25 cellular contexts compared by ENCODE assay signal in the genomic region with DNA sequence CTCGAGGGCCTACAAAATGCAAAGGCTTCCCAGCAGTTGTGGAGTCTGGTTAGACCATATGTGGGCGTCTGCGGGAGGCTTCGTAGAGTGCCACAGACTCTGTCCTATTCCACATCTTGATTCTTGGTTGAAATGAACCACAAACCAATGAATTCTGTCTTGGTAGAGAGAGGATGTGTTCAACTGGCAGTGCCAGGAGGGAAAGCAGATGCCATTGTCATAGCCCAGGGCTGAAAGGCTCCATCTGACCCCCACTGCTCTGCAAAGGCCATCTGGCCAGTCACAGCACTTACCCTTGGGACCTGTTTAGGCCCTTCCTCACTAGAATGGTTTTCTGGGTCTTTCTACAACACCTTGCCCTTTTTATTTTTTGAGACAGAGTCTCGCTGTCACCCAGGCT. TPM values are rescaled to one million over a fixed set of nuclear protein-coding genes. Genes with fewer than 3 reads are reported as not detected.
DNase-seq lines count a peak whose midpoint lies in the region; ATAC-seq and TF ChIP-seq lines count a peak whose summit lies in the region.
"Had no signal": no experiment of that assay in that cellular context is flagged by ENCODE, and none has a peak within 500 bp of the region (broad histone marks: within the 10 kb centered on the region; RNA-seq: fewer than 3 reads in every experiment).

No MANE protein-coding gene starts in this region.

- no peaks in the 10 kb centered on the region for H3K9me3 Mint-ChIP-seq in endothelial cell (ENCODE audit: unreplicated experiment)
- H3K9me3 Mint-ChIP-seq in neural progenitor cell = no peaks in the 10 kb centered on the region
- H3K9me3 Mint-ChIP-seq: activated T-cell treated with anti-CD3 and anti-CD28 coated beads, Interleukin-2, amount 50 U/mL, for 24 hours; CD4-positive, alpha-beta T cell; dendritic cell treated with granulocyte-macrophage colony-stimulating factor and Interleukin-4, amounts not matched to agents 40 ng/mL and 50 ng/mL, for 4 days; natural killer cell; stimulated activated naive CD8-positive, alpha-beta T cell treated with anti-CD3 and anti-CD28 coated beads, Interleukin-15, amount 100 ng/mL, for 72 hours had no signal

- H3K27me3 ChIP-seq in HCT116 (ENCODE audit: insufficient read depth, low read length) (no peaks in the 10 kb centered on the region), neural progenitor cell (no peaks in the 10 kb centered on the region), Peyer's patch (no peaks in the 10 kb centered on the region), tibial nerve (no peaks in the 10 kb centered on the region)
- H3K27me3 ChIP-seq: adrenal gland had no signal

- H3K27ac Mint-ChIP-seq in endothelial cell (ENCODE audit: unreplicated experiment) = peak overlapping the region; percentile 78
- peak overlapping the region; percentile 87 for H3K27ac Mint-ChIP-seq in neural progenitor cell
- H3K27ac Mint-ChIP-seq: activated T-cell treated with anti-CD3 and anti-CD28 coated beads, Interleukin-2, amount 50 U/mL, for 24 hours; CD4-positive, alpha-beta T cell; natural killer cell; T-helper 17 cell had no signal

- POLR2A ChIA-PET in HCT116 (lab: Charles Lee) = interaction anchor here (1.3 kb wide), 1 partner anchor 11 kb away, joined by 4 read pairs; no protein-coding TSS in a partner anchor

- RAD21 ChIA-PET in HCT116 (lab: Charles Lee; ENCODE audit: low non-redundant PET in 1 of 2, low total read pairs in 2 of 2, uncharacterized antibody in 2 of 2, unreplicated experiment in 2 of 2) = no interaction called here

- TF ChIP-seq CTCF in HCT116 (IDR thresholded peaks at IDR 0.05 in 2 of 3, conservative IDR thresholded peaks at IDR 0.05 in 1 of 3; ENCODE audit: borderline replicate concordance in 1 of 3, insufficient read depth in 1 of 3, low read depth in 2 of 3, low read length in 2 of 3) (no peak), endothelial cell (IDR thresholded peaks at IDR 0.05; ENCODE audit: unreplicated experiment) (no peak), neural progenitor cell (IDR thresholded peaks at IDR 0.05) (no peak), Peyer's patch (IDR thresholded peaks at IDR 0.05) (no peak), tibial nerve (IDR thresholded peaks at IDR 0.05) (no peak)

- H3K79me2 ChIP-seq in HCT116 (ENCODE audit: insufficient read depth, low read length) (no peaks in the 10 kb centered on the region), neural progenitor cell (ENCODE audit: low read depth) (no peaks in the 10 kb centered on the region)
- H3K79me2 ChIP-seq: parathyroid adenoma had no signal

- H3K27ac ChIP-seq in HCT116 (ENCODE audit: low read depth, low read length) = peak overlapping the region; percentile 66
- H3K27ac ChIP-seq in neural progenitor cell = no peak overlapping the region
- H3K27ac ChIP-seq in Peyer's patch = no peak overlapping the region
- H3K27ac ChIP-seq in tibial nerve = peak overlapping the region in 2 of 4 donors; percentile 80 to 87
- H3K27ac ChIP-seq: parathyroid adenoma had no signal

- DNase-seq in DMS 273 (lab: John Stamatoyannopoulos, UW; ENCODE audit: unreplicated experiment) = peak; percentile 77
- no peak for DNase-seq in HCT116 (ENCODE audit: low read depth, low spot score)
- no peak for DNase-seq in endothelial cell (ENCODE audit: low spot score)
- no peak for DNase-seq in neural progenitor cell (ENCODE audit: low spot score)
- DNase-seq in Peyer's patch = no peak
- no peak for DNase-seq in C1 segment of cervical spinal cord (lab: John Stamatoyannopoulos, UW)
- DNase-seq in tibial nerve (ENCODE audit: low spot score in 2 of 2) = no peak
- DNase-seq: activated CD4-positive, alpha-beta T cell treated with anti-CD3 and anti-CD28 coated beads for 4 hours; activated CD8-positive, alpha-beta memory T cell treated with anti-CD3 and anti-CD28 coated beads for 24 hours; activated naive CD4-positive, alpha-beta T cell; activated T-cell treated with anti-CD3 and anti-CD28 coated beads, Interleukin-2, amount 50 U/mL, for 24 hours; adrenal gland; CD4-positive, alpha-beta T cell; head of caudate nucleus; midbrain; natural killer cell; NCI-H1105; stimulated activated naive CD8-positive, alpha-beta T cell treated with anti-CD3 and anti-CD28 coated beads, Interleukin-15, amount 100 ng/mL, for 72 hours; T-helper 17 cell; trophoblast cell had no signal

- no peak overlapping the region for H3K9ac ChIP-seq in HCT116 (ENCODE audit: low read length)
- no peak overlapping the region for H3K9ac ChIP-seq in neural progenitor cell
- H3K9ac ChIP-seq: parathyroid adenoma had no signal

- H3K4me2 ChIP-seq in HCT116 (ENCODE audit: low read length) (peak overlapping the region; percentile 68; the same call in 1 of the 2 replicates), neural progenitor cell (no peak overlapping the region)

- CTCF ChIA-PET in HCT116 (lab: Charles Lee) = no interaction called here

- H3K27me3 Mint-ChIP-seq in endothelial cell (ENCODE audit: unreplicated experiment) (peaks cover 6% of the 10 kb centered on the region), neural progenitor cell (ENCODE audit: insufficient read depth, low read depth) (peaks cover 6% of the 10 kb centered on the region)
- H3K27me3 Mint-ChIP-seq: activated T-cell treated with anti-CD3 and anti-CD28 coated beads, Interleukin-2, amount 50 U/mL, for 24 hours; CD4-positive, alpha-beta T cell; dendritic cell treated with granulocyte-macrophage colony-stimulating factor and Interleukin-4, amounts not matched to agents 40 ng/mL and 50 ng/mL, for 4 days; stimulated activated naive CD8-positive, alpha-beta T cell treated with anti-CD3 and anti-CD28 coated beads, Interleukin-15, amount 100 ng/mL, for 72 hours had no signal

- peaks cover 75% of the 10 kb centered on the region for H3K4me1 Mint-ChIP-seq in endothelial cell (ENCODE audit: unreplicated experiment)
- H3K4me1 Mint-ChIP-seq in neural progenitor cell = peaks cover 45% of the 10 kb centered on the region
- H3K4me1 Mint-ChIP-seq: stimulated activated naive CD8-positive, alpha-beta T cell treated with anti-CD3 and anti-CD28 coated beads, Interleukin-15, amount 100 ng/mL, for 72 hours had no signal

- H3F3A ChIP-seq in neural progenitor cell (ENCODE audit: low read depth) = peaks cover 14% of the 10 kb centered on the region

- 86 to 88% methylated on average over 5 of the region's 5 CpGs for WGBS in tibial nerve, 2 donors

- TF ChIP-seq EP300 in tibial nerve (IDR thresholded peaks at IDR 0.05) = no peak

- TF ChIP-seq POLR2A in HCT116 (IDR thresholded peaks at IDR 0.05; ENCODE audit: borderline replicate concordance, extremely low read depth, insufficient read depth, insufficient read length) = no peak
- no peak for TF ChIP-seq POLR2A in Peyer's patch (IDR thresholded peaks at IDR 0.05)
- no peak for TF ChIP-seq POLR2A in tibial nerve (IDR thresholded peaks at IDR 0.05)

- intact Hi-C loops in HCT116 (cut with micrococcal nuclease) = no loop called here

- ATAC-seq in HCT116 = no peak
- ATAC-seq: left lobe of liver; natural killer cell; PC-3; sciatic nerve; stimulated activated naive CD8-positive, alpha-beta T cell treated with anti-CD3 and anti-CD28 coated beads, Interleukin-15, amount 100 ng/mL, for 72 hours; T-helper 17 cell had no signal

- no peaks in the 10 kb centered on the region for H4K20me1 ChIP-seq in HCT116 (ENCODE audit: insufficient read depth)
- H4K20me1 ChIP-seq in neural progenitor cell (ENCODE audit: low read depth) = no peaks in the 10 kb centered on the region

- TF ChIP-seq RAD21 in HCT116 (IDR thresholded peaks at IDR 0.05; ENCODE audit: low read depth) = no peak

- H3K4me3 Mint-ChIP-seq in endothelial cell (ENCODE audit: unreplicated experiment) (no peak overlapping the region), neural progenitor cell (no peak overlapping the region)
- H3K4me3 Mint-ChIP-seq: activated T-cell treated with anti-CD3 and anti-CD28 coated beads, Interleukin-2, amount 50 U/mL, for 24 hours; CD4-positive, alpha-beta T cell; dendritic cell treated with granulocyte-macrophage colony-stimulating factor and Interleukin-4, amounts not matched to agents 40 ng/mL and 50 ng/mL, for 4 days; natural killer cell; stimulated activated naive CD8-positive, alpha-beta T cell treated with anti-CD3 and anti-CD28 coated beads, Interleukin-15, amount 100 ng/mL, for 72 hours; T-helper 17 cell had no signal

- H3K9me3 ChIP-seq in HCT116 (ENCODE audit: control insufficient read depth in 1 of 2, insufficient read depth in 1 of 2, low read depth in 1 of 2, low read length in 2 of 2) (no peaks in the 10 kb centered on the region), neural progenitor cell (ENCODE audit: low read depth) (no peaks in the 10 kb centered on the region), Peyer's patch (no peaks in the 10 kb centered on the region), tibial nerve (no peaks in the 10 kb centered on the region)
- H3K9me3 ChIP-seq: adrenal gland had no signal

- H3K36me3 Mint-ChIP-seq in endothelial cell (ENCODE audit: low read depth, unreplicated experiment) (peaks cover 13% of the 10 kb centered on the region), neural progenitor cell (no peaks in the 10 kb centered on the region)
- H3K36me3 Mint-ChIP-seq: natural killer cell had no signal

- H3K36me3 ChIP-seq in HCT116 (ENCODE audit: control insufficient read depth in 1 of 2, insufficient read depth in 2 of 2, low read length in 2 of 2) (no peaks in the 10 kb centered on the region), neural progenitor cell (no peaks in the 10 kb centered on the region), Peyer's patch (peaks cover 0 to 8% (median 0%) of the 10 kb centered on the region in 3 donors), tibial nerve (no peaks in the 10 kb centered on the region)
- H3K36me3 ChIP-seq: adrenal gland had no signal

- H3K4me1 ChIP-seq in HCT116 (ENCODE audit: control insufficient read depth in 1 of 2, insufficient read depth in 2 of 2, low read length in 2 of 2) = peaks cover 73 to 92% of the 10 kb centered on the region in 2 experiments
- peaks cover 24% of the 10 kb centered on the region for H3K4me1 ChIP-seq in neural progenitor cell
- H3K4me1 ChIP-seq in Peyer's patch = peaks cover 0 to 34% (median 0%) of the 10 kb centered on the region in 4 donors
- peaks cover 0 to 29% (median 16%) of the 10 kb centered on the region in 4 donors for H3K4me1 ChIP-seq in tibial nerve

- no peaks in the 10 kb centered on the region for H3K9me2 ChIP-seq in HCT116 (ENCODE audit: insufficient read depth)

- H3K4me3 ChIP-seq in HCT116 (replicated peaks in 1 of 2; ENCODE audit: low read depth in 1 of 2, low read length in 2 of 2) (no peak overlapping the region), neural progenitor cell (no peak overlapping the region), Peyer's patch (no peak overlapping the region), tibial nerve (no peak overlapping the region)
- H3K4me3 ChIP-seq: adrenal gland had no signal

- no TSS peak for BruUV-seq in HCT116 (replicated peaks; lab: Mats Ljungman, UMichigan)

- H2AFZ ChIP-seq in HCT116 (ENCODE audit: low read depth, low read length, poor library complexity, severe bottlenecking) = no peak overlapping the region
- H2AFZ ChIP-seq in neural progenitor cell (replicated peaks) = no peak overlapping the region
- H2AFZ ChIP-seq: parathyroid adenoma had no signal

RNA-seq across cellular contexts. Expression of a gene that starts 22.1 kb away (rescaled TPM):
- total RNA-seq in HCT116 (2021; ENCODE audit: unreplicated experiment) (31.1 TPM), endothelial cell (ENCODE audit: unreplicated experiment) (35.6 TPM), neural progenitor cell (ENCODE audit: low replicate concordance) (0.51 and 1.7 TPM in 2 replicates), Peyer's patch (100 to 1,000 TPM in 2 of 4 donors, 10 to 100 TPM in 2; 41.3 to 200 (median 119) TPM), tibial nerve (10 to 100 TPM in 2 of 4 donors, 1 to 10 TPM in 2; 7.5 to 13.8 (median 10.2) TPM)
- polyA plus RNA-seq in HCT116 (2012) = 17.3 and 18.7 TPM in 2 replicates

RNA-seq across cellular contexts. Expression of a gene that starts 53.2 kb away (rescaled TPM):
- total RNA-seq in HCT116 (2021; ENCODE audit: unreplicated experiment) (not detected), endothelial cell (ENCODE audit: unreplicated experiment) (not detected), neural progenitor cell (ENCODE audit: low replicate concordance) (not detected in 2 replicates), Peyer's patch (1,000 to 10,000 TPM in 1 of 4 donors, 100 to 1,000 TPM in 1, 10 to 100 TPM in 2; 15.7 to 1,128 (median 174) TPM), tibial nerve (not detected)
- 0.04 TPM in 2 replicates for polyA plus RNA-seq in HCT116 (2012)
- total RNA-seq: CD4-positive, alpha-beta T cell; natural killer cell; PC-3; sciatic nerve; T-helper 17 cell had no signal

Comparison
In these comparisons a context has a peak if more than half of its experiments do, and no peak if none do; other contexts are left out.
1. RNA of a gene that starts 53.2 kb away (total RNA-seq): 15.7 to 1,128 TPM in Peyer's patch; not detected in HCT116 (single experiment), not detected in endothelial cell (single experiment), not detected in neural progenitor cell and not detected in tibial nerve; every median in the first group is over 10 times any median in the second.